In the genomic region with DNA sequence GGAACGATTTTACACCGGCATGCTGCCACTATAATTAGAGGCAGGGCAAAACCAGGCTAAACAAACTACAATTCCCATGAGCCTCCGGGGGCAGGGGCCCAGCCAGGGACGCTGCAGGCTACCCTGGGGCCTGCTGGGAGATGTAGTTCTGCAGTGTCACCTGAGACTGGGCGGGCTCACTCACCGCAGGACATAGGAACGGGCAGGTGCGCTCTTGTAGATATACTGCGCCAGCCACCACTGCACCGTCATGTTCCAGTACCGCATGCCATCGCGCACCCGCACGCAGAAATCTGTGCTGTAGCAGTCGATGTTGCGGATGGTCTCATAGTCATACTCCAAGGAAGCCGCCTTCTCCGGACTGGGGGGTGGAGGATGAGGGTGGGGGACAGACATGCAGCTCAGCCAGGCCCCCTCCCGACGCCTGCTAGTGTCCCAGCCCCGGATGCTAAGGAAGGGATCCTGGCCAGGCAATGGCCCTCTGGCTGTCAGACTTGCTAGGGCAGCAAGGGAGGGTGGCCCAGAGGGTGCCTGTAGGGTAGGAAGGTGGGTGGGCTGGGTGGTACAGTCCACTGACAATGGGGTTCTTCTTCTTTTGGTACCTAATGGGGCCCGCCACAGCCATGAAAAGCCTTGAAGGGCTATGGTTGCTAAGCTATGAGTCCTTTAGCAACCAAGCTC, we compare ENCODE assay signal across 8 cellular contexts. TPM values are rescaled to one million over a fixed set of nuclear protein-coding genes. Genes with fewer than 3 reads are reported as not detected.
DNase-seq lines count a peak whose midpoint lies in the region; ATAC-seq and TF ChIP-seq lines count a peak whose summit lies in the region.
"Had no signal": no experiment of that assay in that cellular context is flagged by ENCODE, and none has a peak within 500 bp of the region (broad histone marks: within the 10 kb centered on the region; RNA-seq: fewer than 3 reads in every experiment).

No MANE protein-coding gene starts in this region.

- TF ChIP-seq CTCF in DND-41 (IDR thresholded peaks at IDR 0.05; ENCODE audit: borderline replicate concordance, extremely low read depth, low read length, poor library complexity, severe bottlenecking): no peak
- no peak for TF ChIP-seq CTCF in natural killer cell (IDR thresholded peaks at IDR 0.05)
- no peak for TF ChIP-seq CTCF in osteocyte (IDR thresholded peaks at IDR 0.05)

- H4K20me1 ChIP-seq in DND-41 (ENCODE audit: insufficient read depth, low read length): peaks cover 13% of the 10 kb centered on the region

- H3K79me2 ChIP-seq in DND-41 (ENCODE audit: insufficient read depth, low read length): no peaks in the 10 kb centered on the region

- H3K27me3 ChIP-seq in DND-41 (ENCODE audit: insufficient read depth, low read length, poor library complexity): no peaks in the 10 kb centered on the region
- H3K27me3 ChIP-seq: cardiac muscle cell had no signal

- H3K9ac ChIP-seq in DND-41 (ENCODE audit: low read depth, low read length): no peak overlapping the region

- CTCF ChIA-PET in activated naive CD4-positive, alpha-beta T cell treated with anti-CD3 and anti-CD28 coated beads, Interleukin-2, amount 10 ng/mL, durations not matched to agents 7 days and 5 days (lab: Charles Lee): interaction anchor here (1.0 to 1.5 kb wide), 2 partner anchors 9 to 54 kb away, joined by 3 to 4 read pairs; no protein-coding TSS in a partner anchor

- no peak overlapping the region for H3K4me2 ChIP-seq in DND-41 (ENCODE audit: insufficient read depth, low read length)

- no peaks in the 10 kb centered on the region for H3K9me3 ChIP-seq in DND-41 (ENCODE audit: insufficient read depth, low read length, severe bottlenecking)

- H3K36me3 ChIP-seq in DND-41 (ENCODE audit: insufficient read depth, low read length): peaks cover 37% of the 10 kb centered on the region

- no peak overlapping the region for H3K4me3 Mint-ChIP-seq in activated naive CD4-positive, alpha-beta T cell treated with anti-CD3 and anti-CD28 coated beads, Interleukin-2, amount 10 ng/mL, durations not matched to agents 7 days and 5 days
- H3K4me3 Mint-ChIP-seq in natural killer cell (no peak overlapping the region), osteocyte (ENCODE audit: unreplicated experiment) (no peak overlapping the region)

- ATAC-seq in DND-41 (ENCODE audit: insufficient read depth, low read depth) (peak; percentile 90), natural killer cell (peak; percentile 84 to 99 (median 99)), GM18505 (IDR thresholded peaks at IDR 0.05; ENCODE audit: unreplicated experiment) (no peak)

- peaks cover 8% of the 10 kb centered on the region for H3K36me3 Mint-ChIP-seq in activated naive CD4-positive, alpha-beta T cell treated with anti-CD3 and anti-CD28 coated beads, Interleukin-2, amount 10 ng/mL, durations not matched to agents 7 days and 5 days
- H3K36me3 Mint-ChIP-seq in natural killer cell (no peaks in the 10 kb centered on the region), osteocyte (ENCODE audit: unreplicated experiment) (no peaks in the 10 kb centered on the region)

- H2AFZ ChIP-seq in DND-41 (ENCODE audit: low read depth, low read length): no peak overlapping the region

- no peak overlapping the region for H3K4me3 ChIP-seq in DND-41 (ENCODE audit: low read depth in 1 of 2, low read length in 2 of 2)
- H3K4me3 ChIP-seq: cardiac muscle cell had no signal

- DNase-seq in DND-41 (peak; percentile 48), NCI-H187 treated with DMSO at 0.1 percent for 48 hours (lab: John Stamatoyannopoulos, UW) (peak; percentile 32), natural killer cell (no peak), osteocyte (ENCODE audit: extremely low spot score, unreplicated experiment) (no peak), hippocampal formation (lab: John Stamatoyannopoulos, UW) (no peak)
- peak; percentile 59 for DNase-seq in activated naive CD4-positive, alpha-beta T cell treated with anti-CD3 and anti-CD28 coated beads, Interleukin-2, amount 10 ng/mL, durations not matched to agents 7 days and 5 days

- TF ChIP-seq POLR2A in GM18505 (IDR thresholded peaks at IDR 0.05; ENCODE audit: borderline replicate concordance, extremely low read depth, insufficient read depth, insufficient read length): no peak

- H3K27me3 Mint-ChIP-seq in activated naive CD4-positive, alpha-beta T cell treated with anti-CD3 and anti-CD28 coated beads, Interleukin-2, amount 10 ng/mL, durations not matched to agents 7 days and 5 days: no peaks in the 10 kb centered on the region
- H3K27me3 Mint-ChIP-seq in natural killer cell (ENCODE audit: low read depth in 2 of 2) (no peaks in the 10 kb centered on the region), osteocyte (ENCODE audit: unreplicated experiment) (no peaks in the 10 kb centered on the region)

- H3K9me3 Mint-ChIP-seq in activated naive CD4-positive, alpha-beta T cell treated with anti-CD3 and anti-CD28 coated beads, Interleukin-2, amount 10 ng/mL, durations not matched to agents 7 days and 5 days: no peaks in the 10 kb centered on the region
- H3K9me3 Mint-ChIP-seq in natural killer cell (no peaks in the 10 kb centered on the region), osteocyte (ENCODE audit: unreplicated experiment) (no peaks in the 10 kb centered on the region)

- no peak overlapping the region for H3K27ac Mint-ChIP-seq in activated naive CD4-positive, alpha-beta T cell treated with anti-CD3 and anti-CD28 coated beads, Interleukin-2, amount 10 ng/mL, durations not matched to agents 7 days and 5 days
- H3K27ac Mint-ChIP-seq in natural killer cell: no peak overlapping the region
- H3K27ac Mint-ChIP-seq in osteocyte (ENCODE audit: unreplicated experiment): no peak overlapping the region

- no peak overlapping the region for H3K27ac ChIP-seq in DND-41 (ENCODE audit: low read length)
- H3K27ac ChIP-seq: cardiac muscle cell had no signal

- no peaks in the 10 kb centered on the region for H3K4me1 Mint-ChIP-seq in activated naive CD4-positive, alpha-beta T cell treated with anti-CD3 and anti-CD28 coated beads, Interleukin-2, amount 10 ng/mL, durations not matched to agents 7 days and 5 days
- H3K4me1 Mint-ChIP-seq in natural killer cell (no peaks in the 10 kb centered on the region), osteocyte (ENCODE audit: unreplicated experiment) (peaks cover 4% of the 10 kb centered on the region)

- H3K4me1 ChIP-seq in DND-41 (ENCODE audit: insufficient read depth, low read length): no peaks in the 10 kb centered on the region

- intact Hi-C loops in natural killer cell (cut with micrococcal nuclease): no loop called here

RNA-seq across cellular contexts. Expression of gene TMC4, which starts 5.8 kb away (rescaled TPM):
- total RNA-seq in natural killer cell (1 to 10 TPM; 7.2 to 8.2 (median 7.5) TPM), osteocyte (2.0 and 2.7 TPM in 2 replicates)

RNA-seq across cellular contexts. Expression of gene MBOAT7, which starts 10.7 kb away (rescaled TPM):
- 10 to 100 TPM; 24.1 to 53.9 (median 31.2) TPM for total RNA-seq in natural killer cell
- total RNA-seq in osteocyte: 81.8 and 85.2 TPM in 2 replicates

RNA-seq across cellular contexts. Expression of gene TSEN34, which starts 12.4 kb away (rescaled TPM):
- total RNA-seq in natural killer cell (10 to 100 TPM; 11.5 to 16.7 (median 13.5) TPM), osteocyte (51.1 and 53.7 TPM in 2 replicates)

RNA-seq across cellular contexts. Expression of gene LENG1, which starts 19.2 kb away (rescaled TPM):
- total RNA-seq in natural killer cell: 1 to 10 TPM; 8.3 to 9.4 (median 9.1) TPM
- 5.6 and 7.1 TPM in 2 replicates for total RNA-seq in osteocyte

RNA-seq across cellular contexts. Expression of gene RPS9, which starts 21.9 kb away (rescaled TPM):
- total RNA-seq in natural killer cell: 100 to 1,000 TPM; 617 to 958 (median 906) TPM
- total RNA-seq in osteocyte: 1,011 TPM in 2 replicates

Comparison
In these comparisons a context has a peak if more than half of its experiments do, and no peak if none do; other contexts are left out.
1. DNase-seq: peak in DND-41 (single experiment), NCI-H187 treated with DMSO at 0.1 percent for 48 hours (single experiment) and activated naive CD4-positive, alpha-beta T cell treated with anti-CD3 and anti-CD28 coated beads, Interleukin-2, amount 10 ng/mL, durations not matched to agents 7 days and 5 days (single experiment); none in natural killer cell (single experiment), osteocyte (single experiment) and hippocampal formation (0 of 2).